In genomic region chr6:131968672-131969071, GRCh38 we compare ENCODE assay signal across 24 cellular contexts. TPM values are rescaled to one million over a fixed set of nuclear protein-coding genes. Genes with fewer than 3 reads are reported as not detected.
DNase-seq lines count a peak whose midpoint lies in the region; FAIRE-seq and TF ChIP-seq lines count a peak whose summit lies in the region.
"Had no signal": no experiment of that assay in that cellular context is flagged by ENCODE, and none has a peak within 500 bp of the region (broad histone marks: within the 10 kb centered on the region; RNA-seq: fewer than 3 reads in every experiment).

No MANE protein-coding gene starts in this region.

- no peak overlapping the region for H2BK20ac ChIP-seq in H1 (ENCODE audit: low read length)

- no peak overlapping the region for H3K56ac ChIP-seq in H1 (replicated peaks; ENCODE audit: insufficient read length, low read depth, low read length)

- H3K23ac ChIP-seq in H1 (ENCODE audit: insufficient read length) (no peak overlapping the region), mesenchymal stem cell (ENCODE audit: low read length in 2 of 2) (no peak overlapping the region)

- no peak for FAIRE-seq in H1 (lab: Jason Lieb, UNC)
- FAIRE-seq: A204.1, GM12878, GM18507 had no signal

- DNase-seq in NCI-H748 (lab: John Stamatoyannopoulos, UW; ENCODE audit: unreplicated experiment) (peak; percentile 7), NCI-H748 treated with DMSO at 0.1 percent for 48 hours (lab: John Stamatoyannopoulos, UW) (no peak), H1 (ENCODE audit: low read depth in 1 of 2, low spot score in 2 of 2) (no peak), mesenchymal stem cell (no peak), type B pancreatic cell (ENCODE audit: extremely low spot score, unreplicated experiment) (no peak), DMS114 treated with DMSO at 0.1 percent for 48 hours (lab: John Stamatoyannopoulos, UW; ENCODE audit: unreplicated experiment) (no peak), T-helper 1 cell (no peak), thyroid gland (no peak)
- DNase-seq: Caco-2; CD4-positive, CD25-positive, alpha-beta regulatory T cell; CD8-positive, alpha-beta T cell; DMS79; EL; GDM1; GOT3; H9; HFFc6 had no signal

- no peak for TF ChIP-seq EP300 in H1 (IDR thresholded peaks at IDR 0.05; ENCODE audit: borderline replicate concordance in 1 of 2, low read depth in 2 of 2, low read length in 2 of 2)

- H2BK120ac ChIP-seq in H1 (replicated peaks; ENCODE audit: low read depth, low read length) (no peak overlapping the region), mesenchymal stem cell (ENCODE audit: low read depth, low read length) (no peak overlapping the region)

- H3K27me3 Mint-ChIP-seq in type B pancreatic cell, result peaks cover 4% of the 10 kb centered on the region
- H3K27me3 Mint-ChIP-seq: B cell; CD4-positive, CD25-positive, alpha-beta regulatory T cell had no signal

- H3K9me3 ChIP-seq in H1 (ENCODE audit: insufficient read depth in 2 of 2, low read depth in 1 of 2, low read length in 1 of 2), result no peaks in the 10 kb centered on the region
- no peaks in the 10 kb centered on the region for H3K9me3 ChIP-seq in mesenchymal stem cell (ENCODE audit: control insufficient read depth, low read length)
- H3K9me3 ChIP-seq in thyroid gland, result no peaks in the 10 kb centered on the region
- H3K9me3 ChIP-seq: BLaER1, Caco-2 had no signal

- H4K8ac ChIP-seq in H1 (ENCODE audit: extremely low read depth, insufficient read depth, low read length) (no peak overlapping the region), mesenchymal stem cell (ENCODE audit: low read length) (no peak overlapping the region)

- H3K4me1 Mint-ChIP-seq in type B pancreatic cell (ENCODE audit: unreplicated experiment), result peaks cover 5% of the 10 kb centered on the region
- H3K4me1 Mint-ChIP-seq: B cell; CD4-positive, CD25-positive, alpha-beta regulatory T cell had no signal

- peak overlapping the region; percentile 18 for H3K27ac Mint-ChIP-seq in type B pancreatic cell
- H3K27ac Mint-ChIP-seq: B cell; CD4-positive, CD25-positive, alpha-beta regulatory T cell; CD8-positive, alpha-beta T cell; H9; HFFc6 had no signal

- POLR2A ChIA-PET in H1 (lab: Charles Lee; ENCODE audit: partially characterized antibody), result interaction anchor here (1.6 kb wide), 1 partner anchor 20 kb away, joined by 4 read pairs; no protein-coding TSS in a partner anchor

- CTCF ChIA-PET in H1 (lab: Charles Lee; ENCODE audit: partially characterized antibody), result no interaction called here

- no peak overlapping the region for H3K4me2 ChIP-seq in H1 (ENCODE audit: insufficient read depth in 1 of 2, low read depth in 2 of 2, low read length in 2 of 2)
- no peak overlapping the region for H3K4me2 ChIP-seq in mesenchymal stem cell (ENCODE audit: low read length, poor library complexity, severe bottlenecking)
- H3K4me2 ChIP-seq: BLaER1 had no signal

- H2AFZ ChIP-seq in H1 (ENCODE audit: low read length) (no peak overlapping the region), mesenchymal stem cell (ENCODE audit: low read depth, low read length) (no peak overlapping the region)

- H3K18ac ChIP-seq in H1 (ENCODE audit: extremely low read depth, low read length) (no peak overlapping the region), mesenchymal stem cell (ENCODE audit: low read depth in 1 of 2, low read length in 2 of 2) (peak overlapping the region in 1 of 2 experiments; percentile 33)

- H3K9ac ChIP-seq in H1 (replicated peaks in 1 of 4; ENCODE audit: extremely low read depth in 1 of 4, low read depth in 3 of 4, low read length in 3 of 4), result no peak overlapping the region
- H3K9ac ChIP-seq in mesenchymal stem cell (ENCODE audit: low read length), result no peak overlapping the region
- H3K9ac ChIP-seq: BLaER1 had no signal

- H3K14ac ChIP-seq in H1 (ENCODE audit: insufficient read length) (no peak overlapping the region), mesenchymal stem cell (ENCODE audit: low read length in 2 of 2) (no peak overlapping the region)

- H4K91ac ChIP-seq in H1 (replicated peaks; ENCODE audit: insufficient read length, low read length) (no peak overlapping the region), mesenchymal stem cell (ENCODE audit: low read length) (no peak overlapping the region)

- H3K27me3 ChIP-seq in H1 (replicated peaks in 1 of 4; ENCODE audit: control insufficient read depth in 3 of 4, extremely low read depth in 1 of 4, insufficient read depth in 3 of 4, low read length in 3 of 4) (peaks cover 0 to 1% (median 0%) of the 10 kb centered on the region in 4 experiments; a peak in 1 of 7 replicates), mesenchymal stem cell (ENCODE audit: control insufficient read depth in 1 of 2, insufficient read depth in 1 of 2, low read length in 2 of 2) (no peaks in the 10 kb centered on the region), thyroid gland (no peaks in the 10 kb centered on the region)
- H3K27me3 ChIP-seq: BLaER1 had no signal

- H3K4me3 Mint-ChIP-seq in type B pancreatic cell, result no peak overlapping the region
- H3K4me3 Mint-ChIP-seq: B cell; CD4-positive, CD25-positive, alpha-beta regulatory T cell; CD8-positive, alpha-beta T cell; H9; HFFc6 had no signal

- H2BK5ac ChIP-seq in H1 (ENCODE audit: low read depth, low read length) (no peak overlapping the region), mesenchymal stem cell (ENCODE audit: low read depth, low read length, poor library complexity, severe bottlenecking) (no peak overlapping the region)

- no peak for TF ChIP-seq CTCF in H1 (IDR thresholded peaks at IDR 0.05; ENCODE audit: control extremely low read depth in 1 of 3, insufficient read depth in 1 of 3, low read depth in 1 of 3, low read length in 3 of 3)
- no peak for TF ChIP-seq CTCF in type B pancreatic cell (conservative IDR thresholded peaks at IDR 0.05)
- TF ChIP-seq CTCF in thyroid gland (IDR thresholded peaks at IDR 0.05), result no peak

- WGBS in H1 (ENCODE audit: extremely low coverage in 1 of 2, insufficient coverage in 1 of 2, insufficient read length in 1 of 2, insufficient replicate concordance in 2 of 2, low coverage in 1 of 2, low lambda C conversion rate in 2 of 2, missing lambda C conversion rate in 1 of 2), 2 experiments, result 83% methylated on average over 5 of the region's 5 CpGs; no CpG with 5 or more reads in 1 of the 2 experiments
- 100% methylated on average over 2 of the region's 5 CpGs for WGBS in mesenchymal stem cell
- 97 to 98% methylated on average over 5 of the region's 5 CpGs for WGBS in thyroid gland, 2 donors

- H3K4me3 ChIP-seq in H1 (ENCODE audit: extremely low read depth in 1 of 4, insufficient read depth in 2 of 4, low read depth in 3 of 4, low read length in 4 of 4), result no peak overlapping the region
- H3K4me3 ChIP-seq in mesenchymal stem cell (ENCODE audit: insufficient read depth in 1 of 2, low read depth in 1 of 2, low read length in 2 of 2), result no peak overlapping the region
- no peak overlapping the region for H3K4me3 ChIP-seq in thyroid gland (replicated peaks in 1 of 3)
- H3K4me3 ChIP-seq: BLaER1, GM12878 had no signal

- peaks cover 5% of the 10 kb centered on the region for H3K9me3 Mint-ChIP-seq in type B pancreatic cell
- H3K9me3 Mint-ChIP-seq: CD4-positive, CD25-positive, alpha-beta regulatory T cell; CD8-positive, alpha-beta T cell; H9; HFFc6 had no signal

- no peak overlapping the region for H2BK15ac ChIP-seq in H1 (ENCODE audit: low read length)
- no peak overlapping the region for H2BK15ac ChIP-seq in mesenchymal stem cell (ENCODE audit: low read depth, poor library complexity, severe bottlenecking)

- H4K20me1 ChIP-seq in H1 (replicated peaks in 1 of 2; ENCODE audit: control insufficient read depth in 1 of 2, insufficient read depth in 2 of 2, low read length in 2 of 2), result peaks cover 0 to 1% of the 10 kb centered on the region in 2 experiments
- H4K20me1 ChIP-seq: BLaER1 had no signal

- no peak overlapping the region for H3K27ac ChIP-seq in H1 (ENCODE audit: low read depth, low read length)
- H3K27ac ChIP-seq in mesenchymal stem cell (ENCODE audit: low read length, poor library complexity, severe bottlenecking), result no peak overlapping the region
- no peak overlapping the region for H3K27ac ChIP-seq in thyroid gland
- H3K27ac ChIP-seq: 22Rv1, BLaER1, C4-2B had no signal

- H3K4ac ChIP-seq in H1 (replicated peaks; ENCODE audit: insufficient read length, low read depth, low read length) (no peak overlapping the region), mesenchymal stem cell (ENCODE audit: low read depth in 1 of 2, low read length in 2 of 2) (no peak overlapping the region)

- H3K79me1 ChIP-seq in H1 (ENCODE audit: low read depth, low read length), result no peaks in the 10 kb centered on the region
- no peaks in the 10 kb centered on the region for H3K79me1 ChIP-seq in mesenchymal stem cell (replicated peaks; ENCODE audit: low read length, poor library complexity, severe bottlenecking)

- H3K79me2 ChIP-seq in H1 (ENCODE audit: control insufficient read depth in 1 of 2, insufficient read depth in 2 of 2, low read length in 2 of 2), result no peaks in the 10 kb centered on the region

- no peak for TF ChIP-seq POLR2A in H1 (IDR thresholded peaks at IDR 0.05; ENCODE audit: control extremely low read depth in 1 of 2, low read depth in 2 of 2, low read length in 2 of 2)
- no peak for TF ChIP-seq POLR2A in thyroid gland (IDR thresholded peaks at IDR 0.05)

- no peak overlapping the region for H4K5ac ChIP-seq in H1 (ENCODE audit: insufficient read length, low read depth, low read length)

- H3K4me1 ChIP-seq in H1 (replicated peaks in 1 of 4; ENCODE audit: control insufficient read depth in 3 of 4, insufficient read depth in 4 of 4, low read length in 3 of 4), result no peaks in the 10 kb centered on the region
- peaks cover 2% of the 10 kb centered on the region for H3K4me1 ChIP-seq in mesenchymal stem cell (ENCODE audit: control insufficient read depth, insufficient read depth, low read depth, low read length)
- H3K4me1 ChIP-seq in thyroid gland, result no peaks in the 10 kb centered on the region
- H3K4me1 ChIP-seq: BLaER1, Caco-2 had no signal

- no peaks in the 10 kb centered on the region for H3K36me3 Mint-ChIP-seq in type B pancreatic cell
- H3K36me3 Mint-ChIP-seq: CD4-positive, CD25-positive, alpha-beta regulatory T cell; CD8-positive, alpha-beta T cell had no signal

- no peak for TF ChIP-seq RAD21 in H1 (IDR thresholded peaks at IDR 0.05 in 1 of 2, conservative IDR thresholded peaks at IDR 0.05 in 1 of 2; ENCODE audit: low read depth in 2 of 2, low read length in 2 of 2)

- no peaks in the 10 kb centered on the region for H3K36me3 ChIP-seq in H1 (ENCODE audit: control insufficient read depth in 2 of 4, insufficient read depth in 4 of 4, low read length in 3 of 4)
- H3K36me3 ChIP-seq in mesenchymal stem cell (ENCODE audit: control insufficient read depth in 1 of 2, insufficient read depth in 2 of 2, low read depth in 1 of 2, low read length in 2 of 2), result no peaks in the 10 kb centered on the region
- H3K36me3 ChIP-seq in thyroid gland, result no peaks in the 10 kb centered on the region
- H3K36me3 ChIP-seq: BLaER1 had no signal

- no peaks in the 10 kb centered on the region for H3K23me2 ChIP-seq in H1 (ENCODE audit: low read depth, low read length)

- 0 out of 2 replicates have a peak overlapping the region, but pooled peaks have one; percentile 21 for H2BK12ac ChIP-seq in H1 (ENCODE audit: low read depth, low read length)
- H2BK12ac ChIP-seq in mesenchymal stem cell (ENCODE audit: low read length in 2 of 2), result peak overlapping the region in 1 of 2 experiments; percentile 6

- intact Hi-C loops in thyroid gland (cut with DNase I), result no loop called here

- H2AK5ac ChIP-seq in H1 (ENCODE audit: low read depth, low read length), result no peak overlapping the region
- peak overlapping the region; percentile 53 for H2AK5ac ChIP-seq in mesenchymal stem cell (ENCODE audit: low read length, severe bottlenecking)

RNA-seq across cellular contexts. Expression of gene CCN2, which starts 17.5 kb away (rescaled TPM):
- total RNA-seq in H1 (2021; fragmentation: NEBNext Ultra II Directional; extraction: Animal tissue kit (Norgen Biotek cat#: 25700)), result 105 and 107 TPM in 2 replicates
- 25.0 and 47.5 TPM in 2 replicates for polyA plus RNA-seq in H1 (2011; rRNA removed)
- 41.2 TPM for polyA plus RNA-seq in H1 (2011; cell fraction: cytosol; rRNA removed)
- polyA plus RNA-seq in H1 (2011; cell fraction: nucleus; rRNA removed), result 63.0 TPM
- polyA plus RNA-seq in H1 (2012, experiment 1 of 2), result 45.9 to 78.2 TPM (median 57.8 TPM) in 4 replicates
- 40.3 TPM for polyA plus RNA-seq in H1 (2012, experiment 2 of 2)
- 74.6 TPM for polyA plus RNA-seq in H1 (2013, experiment 1 of 2)
- 92.4 TPM for polyA plus RNA-seq in H1 (2013, experiment 2 of 2)
- polyA minus RNA-seq in H1 (2011; rRNA and poly(A)+ RNA removed), result 15.8 and 28.5 TPM in 2 replicates
- 40.0 TPM for polyA minus RNA-seq in H1 (2011; cell fraction: cytosol; rRNA and poly(A)+ RNA removed)
- 69.8 TPM for polyA minus RNA-seq in H1 (2011; cell fraction: nucleus; rRNA and poly(A)+ RNA removed)
- polyA plus RNA-seq in mesenchymal stem cell (2013, experiment 1 of 2), result 252 TPM
- polyA plus RNA-seq in mesenchymal stem cell (2013, experiment 2 of 2), result 259 TPM
- 33.8 and 75.5 TPM in 2 replicates for total RNA-seq in type B pancreatic cell (ENCODE audit: low replicate concordance)
- 100 to 1,000 TPM in 3 of 4 donors, 10 to 100 TPM in 1; 40.1 to 173 (median 137) TPM for total RNA-seq in thyroid gland
- total RNA-seq: CD4-positive, CD25-positive, alpha-beta regulatory T cell had no signal
- polyA plus RNA-seq: CD4-positive, CD25-positive, alpha-beta regulatory T cell had no signal
